In genomic region chr20:62382306-62383198, GRCh38 we compare ENCODE assay signal across 8 cellular contexts. TPM values are rescaled to one million over a fixed set of nuclear protein-coding genes. Genes with fewer than 3 reads are reported as not detected.
DNase-seq lines count a peak whose midpoint lies in the region; ATAC-seq and TF ChIP-seq lines count a peak whose summit lies in the region.

No MANE protein-coding gene starts in this region.

- TF ChIP-seq POLR2A in GM18505 (IDR thresholded peaks at IDR 0.05; ENCODE audit: borderline replicate concordance, extremely low read depth, insufficient read depth, insufficient read length) = no peak

- DNase-seq in A172 (ENCODE audit: low spot score) (peak; percentile 82), NCI-H748 treated with DMSO at 0.1 percent for 48 hours (lab: John Stamatoyannopoulos, UW) (peak; percentile 19), coronary artery (ENCODE audit: low spot score) (no peak), medulla oblongata (ENCODE audit: extremely low spot score) (peak; percentile 82)
- peak; percentile 74 for DNase-seq in activated CD4-positive, alpha-beta T cell treated with anti-CD3 and anti-CD28 coated beads, Interleukin-2, amount 50 U/mL, for 1 hour
- peak; percentile 56 to 73 for DNase-seq in stimulated activated CD8-positive, alpha-beta memory T cell treated with anti-CD3 and anti-CD28 coated beads, Interleukin-2, amount 100 ng/mL, for 48 hours (ENCODE audit: low read depth in 2 of 2)

- no peak overlapping the region for H3K4me3 ChIP-seq in coronary artery

- peak overlapping the region in 1 of 2 donors; percentile 3 for H3K27ac ChIP-seq in coronary artery

- peak; percentile 94 for TF ChIP-seq CTCF in coronary artery (IDR thresholded peaks at IDR 0.05)

- ATAC-seq in GM18505 (IDR thresholded peaks at IDR 0.05; ENCODE audit: unreplicated experiment) (peak; percentile 61), HG03439 (IDR thresholded peaks at IDR 0.05; ENCODE audit: unreplicated experiment) (peak; percentile 68)

RNA-seq across cellular contexts. Expression of gene RPS21, which starts 4.4 kb away (rescaled TPM):
- total RNA-seq in A172 (2014; rRNA removed; shearing (Covaris generic)) = 2,286 and 2,536 TPM in 2 replicates

RNA-seq across cellular contexts. Expression of gene LAMA5, which starts 15.4 kb away (rescaled TPM):
- 63.8 and 81.2 TPM in 2 replicates for total RNA-seq in A172 (2014; rRNA removed; shearing (Covaris generic))

RNA-seq across cellular contexts. Expression of gene CABLES2, which starts 24.5 kb away (rescaled TPM):
- total RNA-seq in A172 (2014; rRNA removed; shearing (Covaris generic)) = 10.4 and 12.9 TPM in 2 replicates

RNA-seq across cellular contexts. Expression of gene RBBP8NL, which starts 44.8 kb away (rescaled TPM):
- total RNA-seq in A172 (2014; rRNA removed; shearing (Covaris generic)) = not detected in 2 replicates
